In the genomic region with DNA sequence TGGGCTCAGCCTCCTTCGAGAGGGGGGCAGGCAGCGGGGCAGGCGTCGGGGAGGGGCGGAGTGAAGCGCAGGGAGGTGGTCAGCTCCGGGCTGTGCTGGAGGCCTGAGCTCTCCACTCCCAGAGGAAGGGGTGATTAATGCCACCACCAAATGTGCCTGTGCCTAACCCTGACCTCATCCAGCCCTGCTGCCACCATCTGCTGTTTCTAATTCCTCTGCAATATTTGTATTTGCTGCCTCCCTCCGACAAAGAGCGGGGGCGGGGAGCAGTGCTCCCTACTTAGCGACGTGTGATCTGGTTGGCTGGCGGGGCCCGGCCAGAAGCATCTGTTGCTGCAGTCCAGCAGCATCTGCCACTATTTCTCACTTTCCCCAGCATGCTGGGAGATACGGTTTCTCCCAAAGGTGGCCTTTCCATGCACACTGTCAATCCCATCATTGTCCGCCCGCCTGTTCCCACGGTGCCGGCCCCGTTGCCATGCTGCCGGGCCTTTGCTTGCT, we compare ENCODE assay signal across 12 cellular contexts. TPM values are rescaled to one million over a fixed set of nuclear protein-coding genes. Genes with fewer than 3 reads are reported as not detected.
DNase-seq lines count a peak whose midpoint lies in the region; ATAC-seq, FAIRE-seq and TF ChIP-seq lines count a peak whose summit lies in the region.
"Had no signal": no experiment of that assay in that cellular context is flagged by ENCODE, and none has a peak within 500 bp of the region (broad histone marks: within the 10 kb centered on the region; RNA-seq: fewer than 3 reads in every experiment).

No MANE protein-coding gene starts in this region.

- H3K4me3 ChIP-seq in WERI-Rb-1 (ENCODE audit: low read depth, low read length) = peak overlapping the region; percentile 38
- no peak overlapping the region for H3K4me3 ChIP-seq in small intestine (ENCODE audit: low read depth in 1 of 2, low read length in 2 of 2)

- peaks cover 0 to 2% of the 10 kb centered on the region in 2 donors for H3K4me1 ChIP-seq in small intestine (ENCODE audit: control insufficient read depth in 2 of 2, insufficient read depth in 1 of 2, low read depth in 1 of 2, low read length in 1 of 2)

- TF ChIP-seq CTCF in WERI-Rb-1 (IDR thresholded peaks at IDR 0.05; ENCODE audit: low read depth, low read length) = no peak

- peaks cover 5% of the 10 kb centered on the region for H3K27me3 ChIP-seq in WERI-Rb-1 (ENCODE audit: insufficient read depth, low read depth, severe bottlenecking)
- peaks cover 0 to 2% of the 10 kb centered on the region in 2 donors for H3K27me3 ChIP-seq in small intestine (ENCODE audit: control insufficient read depth in 2 of 2, insufficient read depth in 2 of 2, low read length in 2 of 2)

- no peak for FAIRE-seq in small intestine (lab: Jason Lieb, UNC)

- ATAC-seq in HG02938 (IDR thresholded peaks at IDR 0.05; ENCODE audit: unreplicated experiment) = no peak
- ATAC-seq: naive thymus-derived CD4-positive, alpha-beta T cell had no signal

- H3K9me3 ChIP-seq in WERI-Rb-1 (ENCODE audit: severe bottlenecking) = no peaks in the 10 kb centered on the region
- H3K9me3 ChIP-seq in small intestine (ENCODE audit: control insufficient read depth, low read depth) = no peaks in the 10 kb centered on the region

- H3K36me3 ChIP-seq in WERI-Rb-1 = no peaks in the 10 kb centered on the region
- no peaks in the 10 kb centered on the region for H3K36me3 ChIP-seq in small intestine (ENCODE audit: control insufficient read depth in 2 of 2, insufficient read depth in 2 of 2, low read length in 2 of 2)

- 46 to 58% (median 54%) methylated on average over 21 of the region's 21 CpGs for WGBS in small intestine, 3 donors

- peak overlapping the region; percentile 62 for H3K27ac ChIP-seq in WERI-Rb-1
- no peak overlapping the region for H3K27ac ChIP-seq in small intestine (ENCODE audit: low read depth in 1 of 2, low read length in 1 of 2)

- DNase-seq in NCI-H146 treated with DMSO at 0.1 percent for 48 hours (lab: John Stamatoyannopoulos, UW; ENCODE audit: unreplicated experiment) (peak; percentile 38), WERI-Rb-1 (peak; percentile 97), iris pigment epithelial cell (ENCODE audit: low read depth) (peak; percentile 18), small intestine (peak; percentile 12), NCI-H345 treated with DMSO at 0.1 percent for 48 hours (lab: John Stamatoyannopoulos, UW; ENCODE audit: unreplicated experiment) (no peak), HuH-7.5 (ENCODE audit: low spot score) (no peak)
- no peak for DNase-seq in stimulated activated CD4-positive, alpha-beta T cell treated with anti-CD3 and anti-CD28 coated beads, Interleukin-4, amount 100 ng/mL, for 4 hours
- DNase-seq: activated gamma-delta T cell treated with Interleukin-2 at 50 U/mL for 16 hours; DMS79 treated with DMSO at 0.1 percent for 48 hours; MM.1S; naive thymus-derived CD4-positive, alpha-beta T cell had no signal

RNA-seq across cellular contexts. Expression of a gene that starts 47.0 kb away (rescaled TPM):
- 10 to 100 TPM in 1 of 3 donors, 1 to 10 TPM in 1, under 1 TPM in 1; 0.81 to 16.5 (median 1.8) TPM for polyA plus RNA-seq in small intestine

Comparison
In these comparisons a context has a peak if more than half of its experiments do, and no peak if none do; other contexts are left out.
1. DNase-seq: peak in NCI-H146 treated with DMSO at 0.1 percent for 48 hours (single experiment), WERI-Rb-1 (single experiment), iris pigment epithelial cell (single experiment) and small intestine (single experiment); none in stimulated activated CD4-positive, alpha-beta T cell treated with anti-CD3 and anti-CD28 coated beads, Interleukin-4, amount 100 ng/mL, for 4 hours (0 of 2), NCI-H345 treated with DMSO at 0.1 percent for 48 hours (single experiment) and HuH-7.5 (single experiment).